Comparison of ENCODE assay signal across 8 cellular contexts in genomic region chr5:154858972-154859950, GRCh38. TPM values are rescaled to one million over a fixed set of nuclear protein-coding genes. Genes with fewer than 3 reads are reported as not detected.
DNase-seq lines count a peak whose midpoint lies in the region; ATAC-seq and TF ChIP-seq lines count a peak whose summit lies in the region.

No MANE protein-coding gene starts in this region.

- H3K27ac ChIP-seq in rectal smooth muscle tissue (ENCODE audit: low read depth, low read length) = peak overlapping the region; percentile 93

- H3K27ac Mint-ChIP-seq in WTC11 = peak overlapping the region; percentile 82

- no peaks in the 10 kb centered on the region for H3K27me3 ChIP-seq in rectal smooth muscle tissue (ENCODE audit: control insufficient read depth, insufficient read depth, low read length)

- H3K36me3 Mint-ChIP-seq in WTC11 = peaks cover 20% of the 10 kb centered on the region

- CTCF ChIA-PET in WTC11 (lab: Charles Lee) = interaction anchor here (0.6 to 1.0 kb wide), 3 partner anchors 9 to 338 kb away, joined by 3 to 5 read pairs (median 5); no protein-coding TSS in a partner anchor

- TF ChIP-seq CTCF in WTC11 (IDR thresholded peaks at IDR 0.05) (no peak), fibroblast of the aortic adventitia (IDR thresholded peaks at IDR 0.05; ENCODE audit: insufficient read depth, low read length) (no peak)

- peak overlapping the region; percentile 92 for H3K4me3 Mint-ChIP-seq in WTC11

- H3K27me3 Mint-ChIP-seq in WTC11 (ENCODE audit: low read depth) = no peaks in the 10 kb centered on the region

- DNase-seq in EH (ENCODE audit: low read depth) (peak; percentile 37), HS-5 (ENCODE audit: low read depth) (peak; percentile 15), WTC11 (ENCODE audit: low spot score) (no peak), fibroblast of the aortic adventitia (ENCODE audit: low read depth) (peak; percentile 22), NCI-H2107 (lab: John Stamatoyannopoulos, UW) (no peak), amygdala (lab: John Stamatoyannopoulos, UW) (no peak)
- DNase-seq in stimulated activated CD4-positive, alpha-beta T cell treated with anti-CD3 and anti-CD28 coated beads, Interleukin-1b, Interleukin-23, amount 100 ng/mL, for 48 hours = no peak

- H3K4me1 Mint-ChIP-seq in WTC11 = peaks cover 28% of the 10 kb centered on the region

- POLR2A ChIA-PET in WTC11 (lab: Charles Lee) = interaction anchor here (0.6 to 0.7 kb wide), 5 partner anchors 9 to 374 kb away, joined by 3 to 4 read pairs (median 3); no protein-coding TSS in a partner anchor

- no peaks in the 10 kb centered on the region for H3K9me3 Mint-ChIP-seq in WTC11

- ATAC-seq in WTC11 = no peak

- peaks cover 13% of the 10 kb centered on the region for H3K4me1 ChIP-seq in rectal smooth muscle tissue (ENCODE audit: control insufficient read depth, insufficient read depth, low read length)

- peak overlapping the region; percentile 45 for H3K9ac ChIP-seq in rectal smooth muscle tissue (ENCODE audit: low read length)

- H3K4me3 ChIP-seq in fibroblast of the aortic adventitia (ENCODE audit: low read depth, low read length) (peak overlapping the region; percentile 69), rectal smooth muscle tissue (ENCODE audit: low read length) (peak overlapping the region; percentile 95)

- H3K36me3 ChIP-seq in rectal smooth muscle tissue (ENCODE audit: control insufficient read depth, insufficient read depth, low read length) = no peaks in the 10 kb centered on the region

TF ChIP-seq in WTC11, 78 proteins besides CTCF, POLR2A, EP300 and RAD21:
- TF ChIP-seq ZNF138 (CRISPR knock-in tag; conservative IDR thresholded peaks at IDR 0.05) = no peak
- TF ChIP-seq GTF2I (CRISPR knock-in tag; conservative IDR thresholded peaks at IDR 0.05) = 0 out of 2 replicates have a peak, but pooled peaks have one; percentile 61
- TF ChIP-seq ZNF423 (CRISPR knock-in tag; IDR thresholded peaks at IDR 0.05) = no peak

RNA-seq across cellular contexts. Expression of gene CNOT8, which starts 0.8 kb away (rescaled TPM):
- 51.7 to 58.6 TPM (median 54.4 TPM) in 3 replicates for total RNA-seq in WTC11 (2021)
- 37.0 and 38.8 TPM in 2 replicates for total RNA-seq in fibroblast of the aortic adventitia (ENCODE audit: low replicate concordance)

RNA-seq across cellular contexts. Expression of gene FAXDC2, which starts 8.9 kb away (rescaled TPM):
- total RNA-seq in WTC11 (2021) (3.9 to 6.0 TPM (median 5.5 TPM) in 3 replicates), fibroblast of the aortic adventitia (ENCODE audit: low replicate concordance) (9.8 and 17.4 TPM in 2 replicates)

Comparison
In these comparisons a context has a peak if more than half of its experiments do, and no peak if none do; other contexts are left out.
1. DNase-seq: peak in EH (single experiment), HS-5 (single experiment) and fibroblast of the aortic adventitia (single experiment); none in WTC11 (single experiment), NCI-H2107 (single experiment), amygdala (0 of 56) and stimulated activated CD4-positive, alpha-beta T cell treated with anti-CD3 and anti-CD28 coated beads, Interleukin-1b, Interleukin-23, amount 100 ng/mL, for 48 hours (single experiment).